Comparison of ENCODE assay signal across 14 cellular contexts in the genomic region with DNA sequence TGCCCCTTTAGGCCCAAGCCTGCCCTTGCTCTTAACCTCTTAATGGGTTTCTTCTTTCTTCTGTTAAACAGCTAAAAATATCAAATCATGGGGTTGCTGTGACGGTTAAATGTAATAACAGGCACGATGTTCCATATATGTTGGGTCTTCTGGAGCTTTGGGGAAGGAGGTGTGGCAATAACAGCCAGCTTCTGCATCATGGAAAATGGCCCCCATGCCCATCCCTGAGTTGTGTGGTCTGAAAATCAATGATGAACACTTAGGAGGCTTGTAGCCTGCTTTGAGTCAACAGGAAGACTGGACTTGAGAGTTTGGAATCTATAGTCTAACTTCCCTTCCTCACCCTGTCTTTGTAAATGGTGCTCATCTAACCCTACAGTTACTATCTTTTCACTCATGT. TPM values are rescaled to one million over a fixed set of nuclear protein-coding genes. Genes with fewer than 3 reads are reported as not detected.
DNase-seq lines count a peak whose midpoint lies in the region; ATAC-seq and TF ChIP-seq lines count a peak whose summit lies in the region.
"Had no signal": no experiment of that assay in that cellular context is flagged by ENCODE, and none has a peak within 500 bp of the region (broad histone marks: within the 10 kb centered on the region; RNA-seq: fewer than 3 reads in every experiment).

No MANE protein-coding gene starts in this region.

- peaks cover 81% of the 10 kb centered on the region for H3K9me1 ChIP-seq in IMR-90 (ENCODE audit: insufficient read depth, low read length)

- BruUV-seq in IMR-90 (replicated peaks; lab: Mats Ljungman, UMichigan), result no TSS peak

- H2BK120ac ChIP-seq in IMR-90 (ENCODE audit: low read depth, low read length), result peak overlapping the region; percentile 3; the same call in 1 of the 2 replicates

- H3K9ac ChIP-seq in IMR-90 (ENCODE audit: low read depth, low read length), result 0 out of 2 replicates have a peak overlapping the region, but pooled peaks have one; percentile 14

- TF ChIP-seq POLR2A in IMR-90 (IDR thresholded peaks at IDR 0.05; ENCODE audit: low read depth, low read length) (no peak), vagina (IDR thresholded peaks at IDR 0.05) (no peak)

- peak overlapping the region; percentile 45 for H3K27ac ChIP-seq in IMR-90 (ENCODE audit: insufficient read depth, low read length)
- H3K27ac ChIP-seq in vagina, result no peak overlapping the region
- H3K27ac ChIP-seq: SK-N-MC had no signal

- peaks cover 98% of the 10 kb centered on the region for H4K20me1 ChIP-seq in IMR-90 (ENCODE audit: insufficient read depth, low read length)

- H3K18ac ChIP-seq in IMR-90 (ENCODE audit: low read depth, low read length), result 0 out of 2 replicates have a peak overlapping the region, but pooled peaks have one; percentile 20

- H2AK5ac ChIP-seq in IMR-90 (ENCODE audit: low read depth, low read length), result peak overlapping the region; percentile 85

- H3K4ac ChIP-seq in IMR-90 (ENCODE audit: low read depth, low read length), result peak overlapping the region; percentile 49

- no peak overlapping the region; the same call in 2 of the 3 replicates for H2BK15ac ChIP-seq in IMR-90 (ENCODE audit: low read depth, low read length)

- peaks cover 100% of the 10 kb centered on the region for H3K4me1 Mint-ChIP-seq in activated CD4-positive, alpha-beta memory T cell treated with anti-CD3 and anti-CD28 coated beads, Interleukin-2, amount 10 ng/mL, durations not matched to agents 7 days and 5 days
- peaks cover 72 to 83% of the 10 kb centered on the region in 2 donors for H3K4me1 Mint-ChIP-seq in natural killer cell

- TF ChIP-seq CTCF in IMR-90 (conservative IDR thresholded peaks at IDR 0.05; ENCODE audit: low read depth, low read length) (no peak), natural killer cell (IDR thresholded peaks at IDR 0.05) (no peak), vagina (IDR thresholded peaks at IDR 0.05) (no peak), mucosa of descending colon (IDR thresholded peaks at IDR 0.05) (no peak)

- CTCF ChIA-PET in IMR-90 (lab: Yijun Ruan, JAX), result no interaction called here
- CTCF ChIA-PET in activated CD4-positive, alpha-beta memory T cell treated with anti-CD3 and anti-CD28 coated beads, Interleukin-2, amount 10 ng/mL, durations not matched to agents 7 days and 5 days (lab: Charles Lee), result interaction anchor here (3.0 kb wide), 1 partner anchor 9 kb away, joined by 15 read pairs; no protein-coding TSS in a partner anchor

- peak overlapping the region; percentile 47 for H2BK5ac ChIP-seq in IMR-90 (ENCODE audit: low read depth, low read length, poor library complexity, severe bottlenecking)

- no peak overlapping the region for H2BK20ac ChIP-seq in IMR-90 (ENCODE audit: low read depth, low read length)

- peak overlapping the region in 1 of 2 experiments; percentile 43; a peak in 1 of 4 replicates for H4K8ac ChIP-seq in IMR-90 (ENCODE audit: low read depth in 2 of 2, low read length in 2 of 2)

- WGBS in IMR-90 (ENCODE audit: extremely low coverage in 2 of 2, insufficient read length in 1 of 2), 2 experiments, result no CpG with 5 or more reads among the region's 2 CpGs

- H3K27me3 ChIP-seq in IMR-90 (ENCODE audit: control insufficient read depth, insufficient read depth, low read length) (no peaks in the 10 kb centered on the region), vagina (no peaks in the 10 kb centered on the region)
- H3K27me3 ChIP-seq: heart left ventricle had no signal

- H3K36me3 ChIP-seq in IMR-90 (ENCODE audit: control insufficient read depth, insufficient read depth, low read length), result peaks cover 53% of the 10 kb centered on the region
- H3K36me3 ChIP-seq in vagina, result no peaks in the 10 kb centered on the region
- H3K36me3 ChIP-seq in mucosa of descending colon (ENCODE audit: low read depth), result no peaks in the 10 kb centered on the region

- H3K36me3 Mint-ChIP-seq in activated CD4-positive, alpha-beta memory T cell treated with anti-CD3 and anti-CD28 coated beads, Interleukin-2, amount 10 ng/mL, durations not matched to agents 7 days and 5 days (ENCODE audit: low read depth), result peaks cover 85% of the 10 kb centered on the region
- H3K36me3 Mint-ChIP-seq in natural killer cell, result no peaks in the 10 kb centered on the region

- no peak overlapping the region for H3K56ac ChIP-seq in IMR-90 (ENCODE audit: extremely low read depth, insufficient read depth, low read length)

- H2AFZ ChIP-seq in IMR-90 (replicated peaks; ENCODE audit: low read length, poor library complexity), result no peak overlapping the region

- in situ Hi-C loops in IMR-90 (cut with MboI; ENCODE audit: low sequenced_read_pairs), result no loop called here

- H3K4me3 ChIP-seq in IMR-90 (ENCODE audit: insufficient read depth, low read depth, low read length) (no peak overlapping the region), vagina (no peak overlapping the region), mucosa of descending colon (no peak overlapping the region)
- H3K4me3 ChIP-seq: heart left ventricle had no signal

- peak overlapping the region; percentile 42; the same call in 1 of the 2 replicates for H3K14ac ChIP-seq in IMR-90 (replicated peaks; ENCODE audit: low read depth, low read length)

- TF ChIP-seq RAD21 in IMR-90 (IDR thresholded peaks at IDR 0.05; ENCODE audit: low read length), result no peak

- no peak overlapping the region for H4K5ac ChIP-seq in IMR-90 (ENCODE audit: low read depth, low read length)

- dilution Hi-C loops in IMR-90 (cut with HindIII; ENCODE audit: low sequenced_read_pairs, unreplicated experiment), result no loop called here

- ATAC-seq in IMR-90 (ENCODE audit: low read depth), result no peak
- no peak for ATAC-seq in natural killer cell
- no peak for ATAC-seq in mucosa of descending colon
- ATAC-seq: stimulated activated naive CD8-positive, alpha-beta T cell treated with anti-CD3 and anti-CD28 coated beads, Interleukin-15, amount 100 ng/mL, for 72 hours had no signal

- H3K27me3 Mint-ChIP-seq in activated CD4-positive, alpha-beta memory T cell treated with anti-CD3 and anti-CD28 coated beads, Interleukin-2, amount 10 ng/mL, durations not matched to agents 7 days and 5 days, result no peaks in the 10 kb centered on the region
- no peaks in the 10 kb centered on the region for H3K27me3 Mint-ChIP-seq in natural killer cell (ENCODE audit: low read depth in 2 of 2)

- H3K9me3 Mint-ChIP-seq in activated CD4-positive, alpha-beta memory T cell treated with anti-CD3 and anti-CD28 coated beads, Interleukin-2, amount 10 ng/mL, durations not matched to agents 7 days and 5 days, result no peaks in the 10 kb centered on the region
- no peaks in the 10 kb centered on the region for H3K9me3 Mint-ChIP-seq in natural killer cell
- H3K9me3 Mint-ChIP-seq: stimulated activated naive CD8-positive, alpha-beta T cell treated with anti-CD3 and anti-CD28 coated beads, Interleukin-15, amount 100 ng/mL, for 72 hours had no signal

- H3K4me1 ChIP-seq in IMR-90 (ENCODE audit: control insufficient read depth, insufficient read depth, low read length), result peaks cover 61% of the 10 kb centered on the region
- H3K4me1 ChIP-seq in vagina, result peaks cover 80% of the 10 kb centered on the region
- peaks cover 36% of the 10 kb centered on the region for H3K4me1 ChIP-seq in mucosa of descending colon (ENCODE audit: low read depth)

- H3K79me1 ChIP-seq in IMR-90 (ENCODE audit: low read depth in 1 of 2, low read length in 2 of 2), result peaks cover 12 to 95% of the 10 kb centered on the region in 2 experiments; a peak in 3 of 4 replicates

- intact Hi-C loops in IMR-90 (cut with micrococcal nuclease) (no loop called here), natural killer cell (cut with micrococcal nuclease) (no loop called here), vagina (cut with DNase I) (no loop called here), mucosa of descending colon (cut with DNase I, micrococcal nuclease) (no loop called here)

- H4K91ac ChIP-seq in IMR-90 (ENCODE audit: insufficient read depth, low read depth, low read length), result no peak overlapping the region

- H3K9me3 ChIP-seq in IMR-90 (ENCODE audit: control insufficient read depth, insufficient read depth, low read length) (no peaks in the 10 kb centered on the region), vagina (no peaks in the 10 kb centered on the region), mucosa of descending colon (no peaks in the 10 kb centered on the region)
- H3K9me3 ChIP-seq: heart left ventricle had no signal

- peak overlapping the region; percentile 83 for H3K27ac Mint-ChIP-seq in activated CD4-positive, alpha-beta memory T cell treated with anti-CD3 and anti-CD28 coated beads, Interleukin-2, amount 10 ng/mL, durations not matched to agents 7 days and 5 days
- H3K27ac Mint-ChIP-seq in natural killer cell, result peak overlapping the region; percentile 91 to 96

- H3K4me3 Mint-ChIP-seq in activated CD4-positive, alpha-beta memory T cell treated with anti-CD3 and anti-CD28 coated beads, Interleukin-2, amount 10 ng/mL, durations not matched to agents 7 days and 5 days, result no peak overlapping the region
- H3K4me3 Mint-ChIP-seq in natural killer cell, result peak overlapping the region; percentile 28

- POLR2A ChIA-PET in IMR-90 (lab: Charles Lee; ENCODE audit: unreplicated experiment), result no interaction called here
- POLR2A ChIA-PET in activated CD4-positive, alpha-beta memory T cell treated with anti-CD3 and anti-CD28 coated beads, Interleukin-2, amount 10 ng/mL, durations not matched to agents 7 days and 5 days (lab: Charles Lee), result interaction anchor here (1.0 to 19.8 kb wide), 8 partner anchors 9 to 42 kb away, joined by 3 to 489 read pairs (median 15); partner anchors contain the start of gene SMAD3

- H2AK9ac ChIP-seq in IMR-90 (replicated peaks; ENCODE audit: low read depth, low read length, poor library complexity), result no peak overlapping the region

- peak overlapping the region; percentile 69; the same call in 1 of the 2 replicates for H3K23ac ChIP-seq in IMR-90 (ENCODE audit: low read depth, low read length)

- peak; percentile 55 for DNase-seq in CD1c-positive myeloid dendritic cell (ENCODE audit: extremely low spot score)
- no peak for DNase-seq in IMR-90
- DNase-seq in activated CD4-positive, alpha-beta memory T cell treated with anti-CD3 and anti-CD28 coated beads, Interleukin-2, amount 10 ng/mL, durations not matched to agents 7 days and 5 days, result no peak
- DNase-seq in natural killer cell, result no peak
- no peak for DNase-seq in NCI-H345 (lab: John Stamatoyannopoulos, UW)
- no peak for DNase-seq in vagina (ENCODE audit: extremely low spot score in 2 of 2)
- DNase-seq in mucosa of descending colon, result no peak
- DNase-seq in central memory CD4-positive, alpha-beta T cell, result no peak
- DNase-seq: activated CD4-positive, alpha-beta T cell treated with anti-CD3 and anti-CD28 coated beads for 48 hours; left ventricle myocardium superior; NCI-H524; stimulated activated naive CD8-positive, alpha-beta T cell treated with anti-CD3 and anti-CD28 coated beads, Interleukin-15, amount 100 ng/mL, for 72 hours had no signal

- H3K4me2 ChIP-seq in IMR-90 (ENCODE audit: low read depth, low read length), result no peak overlapping the region

RNA-seq across cellular contexts. Expression of gene SMAD3, which starts 27.3 kb away (rescaled TPM):
- 71.0 and 71.1 TPM in 2 replicates for total RNA-seq in IMR-90 (2012; rRNA removed)
- 177 and 194 TPM in 2 replicates for polyA plus RNA-seq in IMR-90 (2012; rRNA removed)
- polyA plus RNA-seq in IMR-90 (2012; cell fraction: cytosol; rRNA removed), result 153 and 181 TPM in 2 replicates
- polyA plus RNA-seq in IMR-90 (2012; cell fraction: nucleus; rRNA removed; ENCODE audit: low replicate concordance), result 378 and 409 TPM in 2 replicates
- total RNA-seq in activated CD4-positive, alpha-beta memory T cell treated with anti-CD3 and anti-CD28 coated beads, Interleukin-2, amount 10 ng/mL, durations not matched to agents 7 days and 5 days, result 100 to 1,000 TPM; 145 to 148 TPM
- total RNA-seq in natural killer cell, result 10 to 100 TPM; 47.1 to 72.6 (median 63.0) TPM
- 53.5 TPM for total RNA-seq in vagina
- 10 to 100 TPM; 38.5 to 76.3 (median 44.9) TPM for total RNA-seq in mucosa of descending colon
